ENCODE assay signal across 19 cellular contexts in genomic region chr1:224406216-224406615, GRCh38. TPM values are rescaled to one million over a fixed set of nuclear protein-coding genes. Genes with fewer than 3 reads are reported as not detected.
A peak's percentile ranks its signal among the peaks of the same experiment; 100 is the strongest.
DNase-seq lines count a peak whose midpoint lies in the region; ATAC-seq and TF ChIP-seq lines count a peak whose summit lies in the region.
"Had no signal": no experiment of that assay in that cellular context is flagged by ENCODE, and none has a peak within 500 bp of the region (broad histone marks: within the 10 kb centered on the region; RNA-seq: fewer than 3 reads in every experiment).

No MANE protein-coding gene starts in this region.

- BruUV-seq in Caco-2 (replicated peaks; lab: Mats Ljungman, UMichigan), result no TSS peak

- no peaks in the 10 kb centered on the region for H3K27me3 ChIP-seq in Caco-2 (replicated peaks; ENCODE audit: control insufficient read depth, insufficient read depth, low read length)
- H3K27me3 ChIP-seq: foreskin keratinocyte, right lobe of liver had no signal

- peaks cover 3% of the 10 kb centered on the region for H3K36me3 ChIP-seq in Caco-2 (ENCODE audit: control insufficient read depth, insufficient read depth, low read length)

- H3K4me3 Mint-ChIP-seq in Caco-2 (ENCODE audit: unreplicated experiment) (no peak overlapping the region), immature natural killer cell (no peak overlapping the region)
- H3K4me3 Mint-ChIP-seq: B cell had no signal

- peak overlapping the region; percentile 30 for H3K27ac Mint-ChIP-seq in Caco-2 (ENCODE audit: unreplicated experiment)
- peak overlapping the region in 4 of 6 donors; percentile 25 to 67 (median 43) for H3K27ac Mint-ChIP-seq in immature natural killer cell
- H3K27ac Mint-ChIP-seq: B cell had no signal

- ATAC-seq in GM19351 (IDR thresholded peaks at IDR 0.05; ENCODE audit: unreplicated experiment) (no peak), HG02840 (IDR thresholded peaks at IDR 0.05; ENCODE audit: low FRiP score, unreplicated experiment) (no peak)
- ATAC-seq: foreskin keratinocyte, left colon, right lobe of liver had no signal

- POLR2A ChIA-PET in Caco-2 (lab: Charles Lee), result no interaction called here

- H3K4me1 Mint-ChIP-seq in Caco-2 (ENCODE audit: low read depth, unreplicated experiment), result peaks cover 16% of the 10 kb centered on the region
- H3K4me1 Mint-ChIP-seq in immature natural killer cell, result peaks cover 8 to 52% of the 10 kb centered on the region in 2 donors
- H3K4me1 Mint-ChIP-seq: B cell had no signal

- no peak overlapping the region for H3K4me3 ChIP-seq in Caco-2 (ENCODE audit: low read depth, low read length)
- H3K4me3 ChIP-seq: right lobe of liver had no signal

- H3K27me3 Mint-ChIP-seq in Caco-2 (ENCODE audit: insufficient read depth, unreplicated experiment) (no peaks in the 10 kb centered on the region), immature natural killer cell (ENCODE audit: low read depth in 3 of 3) (no peaks in the 10 kb centered on the region)
- H3K27me3 Mint-ChIP-seq: B cell had no signal

- no peak for TF ChIP-seq CTCF in Caco-2 (IDR thresholded peaks at IDR 0.05; ENCODE audit: insufficient read depth in 1 of 2, low read depth in 1 of 2, low read length in 1 of 2, severe bottlenecking in 1 of 2, unreplicated experiment in 1 of 2)

- DNase-seq in AG08395 (ENCODE audit: low spot score), result peak; percentile 5
- DNase-seq in Caco-2, result no peak
- peak; percentile 10 for DNase-seq in RPMI7951 (ENCODE audit: low read depth)
- DNase-seq in immature natural killer cell, result no peak
- DNase-seq in RPMI8226, result no peak
- DNase-seq: activated CD4-positive, alpha-beta T cell treated with anti-CD3 and anti-CD28 coated beads, Interleukin-2, amount 50 U/mL, for 4 hours; activated T-cell treated with anti-CD3 and anti-CD28 coated beads, Interleukin-2, amount 50 U/mL, for 48 hours; amygdala; foreskin keratinocyte; Karpas-422; left colon; NCI-H774; occipital lobe; right lobe of liver; stimulated activated CD4-positive, alpha-beta T cell treated with anti-CD3 and anti-CD28 coated beads, Interleukin-1b, Interleukin-23, amount 100 ng/mL, for 48 hours; substantia nigra had no signal

- peaks cover 8% of the 10 kb centered on the region for H3K4me1 ChIP-seq in Caco-2
- H3K4me1 ChIP-seq: right lobe of liver had no signal

- intact Hi-C loops in Caco-2 (cut with micrococcal nuclease; ENCODE audit: unreplicated experiment), result loop anchor here (10.0 kb wide), 1 partner anchor 49 kb away; no protein-coding TSS in a partner anchor

- no peaks in the 10 kb centered on the region for H3K9me3 Mint-ChIP-seq in Caco-2 (ENCODE audit: unreplicated experiment)
- H3K9me3 Mint-ChIP-seq in immature natural killer cell, result no peaks in the 10 kb centered on the region

- CTCF ChIA-PET in Caco-2 (lab: Charles Lee), result interaction anchor here (1.0 kb wide), 1 partner anchor 9 kb away, joined by 3 read pairs; no protein-coding TSS in a partner anchor

- no peaks in the 10 kb centered on the region for H3K9me3 ChIP-seq in Caco-2
- H3K9me3 ChIP-seq: right lobe of liver had no signal

- H3K36me3 Mint-ChIP-seq in Caco-2 (ENCODE audit: insufficient read depth, unreplicated experiment), result peaks cover 81% of the 10 kb centered on the region
- peaks cover 6 to 34% (median 29%) of the 10 kb centered on the region in 3 donors for H3K36me3 Mint-ChIP-seq in immature natural killer cell

RNA-seq across cellular contexts. Expression of gene WDR26, which starts 28.4 kb away (rescaled TPM):
- 58.6 and 62.9 TPM in 2 replicates for total RNA-seq in Caco-2 (2022)
- 22.0 and 26.1 TPM in 2 replicates for total RNA-seq in RPMI7951 (2014; rRNA removed; shearing (Covaris generic))
- 1 to 10 TPM in 2 of 3 donors, under 1 TPM in 1; 0.36 to 6.5 (median 3.6) TPM for polyA plus RNA-seq in immature natural killer cell

RNA-seq across cellular contexts. Expression of gene CNIH4, which starts 49.5 kb away (rescaled TPM):
- total RNA-seq in Caco-2 (2022), result 84.4 and 85.6 TPM in 2 replicates
- 97.3 and 115 TPM in 2 replicates for total RNA-seq in RPMI7951 (2014; rRNA removed; shearing (Covaris generic))
- polyA plus RNA-seq in immature natural killer cell, result 10 to 100 TPM; 36.4 to 51.2 (median 49.1) TPM

Comparison
In these comparisons a context has a peak if more than half of its experiments do, and no peak if none do; other contexts are left out.
1. DNase-seq: peak in AG08395 (single experiment) and RPMI7951 (single experiment); none in Caco-2 (0 of 2), immature natural killer cell (0 of 3) and RPMI8226 (single experiment).